In the genomic region with DNA sequence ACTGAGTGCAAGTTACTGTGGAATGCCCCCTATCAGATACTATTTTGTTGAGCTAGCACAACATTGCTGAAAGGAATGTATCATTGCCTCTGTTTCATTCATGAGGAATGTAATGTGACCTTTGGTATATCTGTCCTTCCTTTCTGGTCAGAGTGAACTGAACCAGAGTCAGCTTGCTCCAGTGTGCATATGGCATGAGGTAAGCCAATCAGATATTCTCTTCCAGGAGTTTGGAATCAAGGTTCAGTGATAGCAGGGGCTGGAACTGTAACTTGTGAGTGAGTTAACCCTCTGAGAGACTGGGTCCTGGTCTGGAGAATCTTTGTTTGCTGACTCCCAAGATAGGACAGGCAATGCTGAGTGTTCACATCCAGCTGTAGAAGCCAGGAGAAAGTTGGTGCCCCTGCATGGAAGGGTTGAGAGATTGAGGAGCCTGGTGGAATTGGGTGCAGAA, we compare ENCODE assay signal across 15 cellular contexts. TPM values are rescaled to one million over a fixed set of nuclear protein-coding genes. Genes with fewer than 3 reads are reported as not detected.
A peak's percentile ranks its signal among the peaks of the same experiment; 100 is the strongest.
DNase-seq lines count a peak whose midpoint lies in the region; ATAC-seq and TF ChIP-seq lines count a peak whose summit lies in the region.
"Had no signal": no experiment of that assay in that cellular context is flagged by ENCODE, and none has a peak within 500 bp of the region (broad histone marks: within the 10 kb centered on the region; RNA-seq: fewer than 3 reads in every experiment).

No MANE protein-coding gene starts in this region.

- CTCF ChIA-PET in activated CD4-positive, alpha-beta T cell treated with anti-CD3 and anti-CD28 coated beads for 36 hours (lab: Charles Lee) = interaction anchor here (0.9 kb wide), 1 partner anchor 44 kb away, joined by 3 read pairs; no protein-coding TSS in a partner anchor

- H3K27ac Mint-ChIP-seq in activated CD4-positive, alpha-beta T cell treated with anti-CD3 and anti-CD28 coated beads for 36 hours = no peak overlapping the region
- H3K27ac Mint-ChIP-seq: T-helper 2 cell treated with Interferon-gamma antibody and Interleukin-4, amounts not matched to agents 5 μg/mL and 100 μg/mL, for 36 hours had no signal

- no peak for TF ChIP-seq POLR2A in right lobe of liver (IDR thresholded peaks at IDR 0.05)

- DNase-seq in AG09309 (ENCODE audit: low read depth) (peak; percentile 53), dedifferentiated amniotic fluid mesenchymal stem cell (ENCODE audit: extremely low spot score) (peak; percentile 75), right lobe of liver (no peak), NCI-H1417 treated with DMSO at 0.1 percent for 48 hours (lab: John Stamatoyannopoulos, UW) (no peak), pons (ENCODE audit: low spot score) (no peak)
- DNase-seq in activated CD4-positive, alpha-beta T cell treated with anti-CD3 and anti-CD28 coated beads for 4 hours = no peak
- DNase-seq in activated CD4-positive, alpha-beta T cell treated with anti-CD3 and anti-CD28 coated beads for 36 hours = no peak
- DNase-seq: activated T-cell treated with anti-CD3 and anti-CD28 coated beads, Interleukin-2, amount 50 U/mL, for 48 hours; CD8-positive, alpha-beta memory T cell; effector CD4-positive, alpha-beta T cell; mucosa of descending colon; NCI-H2227 treated with DMSO at 0.1 percent for 48 hours had no signal

- TF ChIP-seq CTCF in AG09309 (IDR thresholded peaks at IDR 0.05; ENCODE audit: control insufficient read depth, insufficient read depth, low read depth, low read length, missing control alignments) (no peak), right lobe of liver (IDR thresholded peaks at IDR 0.05) (no peak)

- H3K27ac ChIP-seq in right lobe of liver = peak overlapping the region in 1 of 3 donors; percentile 46

- no peaks in the 10 kb centered on the region for H3K27me3 Mint-ChIP-seq in activated CD4-positive, alpha-beta T cell treated with anti-CD3 and anti-CD28 coated beads for 36 hours
- H3K27me3 Mint-ChIP-seq: CD8-positive, alpha-beta memory T cell had no signal

- H3K4me1 Mint-ChIP-seq in activated CD4-positive, alpha-beta T cell treated with anti-CD3 and anti-CD28 coated beads for 36 hours = peaks cover 33% of the 10 kb centered on the region

- H3K27me3 ChIP-seq in right lobe of liver = no peaks in the 10 kb centered on the region

- no peaks in the 10 kb centered on the region for H3K36me3 ChIP-seq in right lobe of liver
- H3K36me3 ChIP-seq: HAP-1 had no signal

- ATAC-seq in right lobe of liver = peak in 3 of 4 donors; percentile 19 to 98 (median 81)
- no peak for ATAC-seq in activated CD4-positive, alpha-beta T cell treated with anti-CD3 and anti-CD28 coated beads for 36 hours
- ATAC-seq: mucosa of descending colon had no signal

- no peak for TF ChIP-seq RAD21 in Ishikawa (IDR thresholded peaks at IDR 0.05; ENCODE audit: low read depth)

- H3K4me3 Mint-ChIP-seq in activated CD4-positive, alpha-beta T cell treated with anti-CD3 and anti-CD28 coated beads for 36 hours = no peak overlapping the region
- H3K4me3 Mint-ChIP-seq: CD8-positive, alpha-beta memory T cell; T-helper 2 cell treated with Interferon-gamma antibody and Interleukin-4, amounts not matched to agents 5 μg/mL and 100 μg/mL, for 36 hours had no signal

- H3K36me3 Mint-ChIP-seq in activated CD4-positive, alpha-beta T cell treated with anti-CD3 and anti-CD28 coated beads for 36 hours (ENCODE audit: low read depth) = no peaks in the 10 kb centered on the region

- intact Hi-C loops in right lobe of liver (cut with DNase I) = no loop called here
- intact Hi-C loops in activated CD4-positive, alpha-beta T cell treated with anti-CD3 and anti-CD28 coated beads for 36 hours (cut with DNase I, micrococcal nuclease) = loop anchor here in 1 of 2 experiments (5.0 kb wide), 1 partner anchor 47 kb away; no protein-coding TSS in a partner anchor

- no peak for TF ChIP-seq EP300 in Ishikawa (IDR thresholded peaks at IDR 0.05; ENCODE audit: borderline replicate concordance)

- H3K9me3 Mint-ChIP-seq in activated CD4-positive, alpha-beta T cell treated with anti-CD3 and anti-CD28 coated beads for 36 hours (ENCODE audit: low read depth) = no peaks in the 10 kb centered on the region
- H3K9me3 Mint-ChIP-seq: CD8-positive, alpha-beta memory T cell; T-helper 2 cell treated with Interferon-gamma antibody and Interleukin-4, amounts not matched to agents 5 μg/mL and 100 μg/mL, for 36 hours had no signal

- no peaks in the 10 kb centered on the region for H3K4me1 ChIP-seq in right lobe of liver
- H3K4me1 ChIP-seq: HAP-1 had no signal

- H3K4me3 ChIP-seq in AG09309 (ENCODE audit: control insufficient read depth, low read depth, low read length) = no peak overlapping the region
- no peak overlapping the region for H3K4me3 ChIP-seq in right lobe of liver
- H3K4me3 ChIP-seq: HAP-1, mucosa of descending colon had no signal

- POLR2A ChIA-PET in activated CD4-positive, alpha-beta T cell treated with anti-CD3 and anti-CD28 coated beads for 36 hours (lab: Charles Lee) = no interaction called here

- H3K9me3 ChIP-seq in right lobe of liver = no peaks in the 10 kb centered on the region
- H3K9me3 ChIP-seq: HAP-1, mucosa of descending colon had no signal

TF ChIP-seq in Ishikawa, 13 proteins besides CTCF, POLR2A, EP300 and RAD21:
- TF ChIP-seq MAX (IDR thresholded peaks at IDR 0.05) = no peak
- peak; percentile 61 for TF ChIP-seq TEAD4 (IDR thresholded peaks at IDR 0.05)

RNA-seq across cellular contexts. Expression of gene OSBPL3, which starts 45.3 kb away (rescaled TPM):
- total RNA-seq in right lobe of liver = 1 to 10 TPM in 5 of 6 experiments, under 1 TPM in 1; 0.70 to 8.2 (median 2.4) TPM
- 10 to 100 TPM; 34.7 to 38.2 TPM for total RNA-seq in activated CD4-positive, alpha-beta T cell treated with anti-CD3 and anti-CD28 coated beads for 36 hours

Comparison
In these comparisons a context has a peak if more than half of its experiments do, and no peak if none do; other contexts are left out.
1. DNase-seq: peak in AG09309 (single experiment) and dedifferentiated amniotic fluid mesenchymal stem cell (single experiment); none in right lobe of liver (0 of 3), NCI-H1417 treated with DMSO at 0.1 percent for 48 hours (single experiment), pons (single experiment), activated CD4-positive, alpha-beta T cell treated with anti-CD3 and anti-CD28 coated beads for 4 hours (0 of 2) and activated CD4-positive, alpha-beta T cell treated with anti-CD3 and anti-CD28 coated beads for 36 hours (single experiment).